13 cellular contexts compared by ENCODE assay signal in the genomic region with DNA sequence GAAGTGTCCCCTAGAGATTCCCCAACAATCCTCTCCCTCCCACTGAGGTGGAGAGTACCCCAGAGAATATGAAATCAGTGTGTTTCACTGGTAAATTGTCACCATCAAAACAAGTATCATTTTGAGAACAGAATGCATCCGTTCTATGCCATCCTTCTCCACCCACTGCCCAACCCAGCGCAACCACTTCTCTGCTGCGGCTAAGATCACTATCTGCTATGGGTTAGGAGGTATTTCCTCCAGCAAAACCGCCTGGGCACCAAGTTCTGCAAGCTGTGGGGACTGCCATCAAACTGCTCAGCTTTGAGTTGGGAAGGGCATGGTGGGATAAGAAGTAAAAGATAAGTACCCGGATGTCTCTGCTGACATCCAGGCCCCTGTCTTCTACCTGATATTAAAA. TPM values are rescaled to one million over a fixed set of nuclear protein-coding genes. Genes with fewer than 3 reads are reported as not detected.
DNase-seq lines count a peak whose midpoint lies in the region; ATAC-seq lines count a peak whose summit lies in the region.
"Had no signal": no experiment of that assay in that cellular context is flagged by ENCODE, and none has a peak within 500 bp of the region (broad histone marks: within the 10 kb centered on the region; RNA-seq: fewer than 3 reads in every experiment).

No MANE protein-coding gene starts in this region.

- DNase-seq in CD8-positive, alpha-beta memory T cell: peak in 4 of 5 donors; percentile 22 to 54 (median 46)
- DNase-seq in T-helper 1 cell (peak in 4 of 5 donors; percentile 19 to 87 (median 45)), T1000 (lab: John Stamatoyannopoulos, UW) (no peak)
- peak; percentile 47 for DNase-seq in activated T-cell treated with anti-CD3 and anti-CD28 coated beads, Interleukin-2, amount 50 U/mL, for 1 hour
- peak in 2 of 3 donors; percentile 41 to 43 for DNase-seq in stimulated activated CD4-positive, alpha-beta T cell treated with anti-CD3 and anti-CD28 coated beads, Interleukin-12 subunit alpha, Interleukin-12 subunit beta, amount 100 ng/mL, for 48 hours (ENCODE audit: low read depth in 2 of 3, low spot score in 1 of 3)
- DNase-seq: head of caudate nucleus, left lung, NCI-H1092 had no signal

- no peaks in the 10 kb centered on the region for H3K27me3 ChIP-seq in CD8-positive, alpha-beta memory T cell (ENCODE audit: insufficient read depth, low read length, poor library complexity, severe bottlenecking)
- H3K27me3 ChIP-seq: left lung had no signal

- no peak overlapping the region for H3K27ac ChIP-seq in CD8-positive, alpha-beta memory T cell (ENCODE audit: low read depth, low read length)
- H3K27ac ChIP-seq: left lung, RWPE1 had no signal

- H3K36me3 Mint-ChIP-seq in CD8-positive, alpha-beta memory T cell: peaks cover 37 to 96% (median 48%) of the 10 kb centered on the region in 3 donors

- H3K4me1 Mint-ChIP-seq in CD8-positive, alpha-beta memory T cell: peaks cover 10 to 45% (median 16%) of the 10 kb centered on the region in 3 donors
- H3K4me1 Mint-ChIP-seq: WTC11 had no signal

- H3K27me3 Mint-ChIP-seq in CD8-positive, alpha-beta memory T cell: no peaks in the 10 kb centered on the region

- H3K4me3 ChIP-seq in CD8-positive, alpha-beta memory T cell (ENCODE audit: low read length): no peak overlapping the region
- H3K4me3 ChIP-seq: left lung had no signal

- peaks cover 56% of the 10 kb centered on the region for H3K36me3 ChIP-seq in CD8-positive, alpha-beta memory T cell (ENCODE audit: insufficient read depth, low read length)

- ATAC-seq in GM21723 (IDR thresholded peaks at IDR 0.05; ENCODE audit: unreplicated experiment) (no peak), GM18861 (IDR thresholded peaks at IDR 0.05; ENCODE audit: unreplicated experiment) (no peak), HG03439 (IDR thresholded peaks at IDR 0.05; ENCODE audit: unreplicated experiment) (no peak)
- ATAC-seq: left lung, WTC11 had no signal

- CTCF ChIA-PET in CD8-positive, alpha-beta memory T cell (lab: Charles Lee): interaction anchor here (1.1 kb wide), 1 partner anchor 13 kb away, joined by 3 read pairs; no protein-coding TSS in a partner anchor

- peak overlapping the region in 5 of 7 donors; percentile 8 to 70 (median 58) for H3K4me3 Mint-ChIP-seq in CD8-positive, alpha-beta memory T cell
- H3K4me3 Mint-ChIP-seq: WTC11 had no signal

- no peaks in the 10 kb centered on the region for H3K9me3 ChIP-seq in CD8-positive, alpha-beta memory T cell (ENCODE audit: low read length)
- H3K9me3 ChIP-seq: left lung had no signal

- no peaks in the 10 kb centered on the region for H3K9me3 Mint-ChIP-seq in CD8-positive, alpha-beta memory T cell
- H3K9me3 Mint-ChIP-seq: WTC11 had no signal

- POLR2A ChIA-PET in CD8-positive, alpha-beta memory T cell (lab: Charles Lee): interaction anchor here (0.7 kb wide), 2 partner anchors 66 to 70 kb away, joined by 4 read pairs; no protein-coding TSS in a partner anchor

- H3K4me1 ChIP-seq in CD8-positive, alpha-beta memory T cell (ENCODE audit: insufficient read depth, low read length): peaks cover 24% of the 10 kb centered on the region
- H3K4me1 ChIP-seq: left lung had no signal

- H3K27ac Mint-ChIP-seq in CD8-positive, alpha-beta memory T cell: peak overlapping the region in 6 of 8 donors; percentile 2 to 83 (median 38)
- H3K27ac Mint-ChIP-seq: WTC11 had no signal

RNA-seq across cellular contexts. Expression of a gene that starts 24.4 kb away (rescaled TPM):
- total RNA-seq in CD8-positive, alpha-beta memory T cell: 1 to 10 TPM; 1.2 to 1.7 TPM
- 1.1 TPM for polyA plus RNA-seq in CD8-positive, alpha-beta memory T cell

RNA-seq across cellular contexts. Expression of a gene that starts 25.1 kb away (rescaled TPM):
- under 1 TPM; 0.18 to 0.20 TPM for total RNA-seq in CD8-positive, alpha-beta memory T cell
- polyA plus RNA-seq in CD8-positive, alpha-beta memory T cell: 1.9 TPM

RNA-seq across cellular contexts. Expression of a gene that starts 29.9 kb away (rescaled TPM):
- total RNA-seq in CD8-positive, alpha-beta memory T cell: under 1 TPM; 0.38 to 0.70 TPM
- polyA plus RNA-seq in CD8-positive, alpha-beta memory T cell: not detected

RNA-seq across cellular contexts. Expression of a gene that starts 38.1 kb away (rescaled TPM):
- total RNA-seq in CD8-positive, alpha-beta memory T cell: 10 to 100 TPM; 40.8 to 42.6 TPM
- polyA plus RNA-seq in CD8-positive, alpha-beta memory T cell: 37.2 TPM

RNA-seq across cellular contexts. Expression of a gene that starts 47.6 kb away (rescaled TPM):
- 10 to 100 TPM; 10.6 to 11.6 TPM for total RNA-seq in CD8-positive, alpha-beta memory T cell
- polyA plus RNA-seq in CD8-positive, alpha-beta memory T cell: 3.4 TPM
